ENCODE assay signal across 8 cellular contexts in genomic region chrX:154436597-154437397, GRCh38. TPM values are rescaled to one million over a fixed set of nuclear protein-coding genes. Genes with fewer than 3 reads are reported as not detected.
DNase-seq lines count a peak whose midpoint lies in the region; ATAC-seq, FAIRE-seq and TF ChIP-seq lines count a peak whose summit lies in the region.

Gene GDI1 (plus strand): TSS chrX:154437154. CDS start chrX:154437255, 101 bp downstream.

- ATAC-seq in DND-41 (ENCODE audit: insufficient read depth, low read depth): peak; percentile 72
- ATAC-seq in HG02759 (IDR thresholded peaks at IDR 0.05; ENCODE audit: unreplicated experiment): peak; percentile 64
- no peak for ATAC-seq in GM19397 (IDR thresholded peaks at IDR 0.05; ENCODE audit: unreplicated experiment)

- intact Hi-C loops in vagina (cut with DNase I): no loop called here

- H4K91ac ChIP-seq in neuronal stem cell (ENCODE audit: low read depth, low read length, poor library complexity): no peak within 1 kb of the TSS

- H3K9me3 ChIP-seq in DND-41 (ENCODE audit: insufficient read depth, low read length, severe bottlenecking) (no peaks in the 10 kb centered on the region), neuronal stem cell (replicated peaks in 1 of 2; ENCODE audit: control insufficient read depth in 2 of 2, insufficient read depth in 1 of 2, low read depth in 1 of 2, low read length in 2 of 2) (no peaks in the 10 kb centered on the region), vagina (no peaks in the 10 kb centered on the region)

- no peak within 1 kb of the TSS for H3K4ac ChIP-seq in neuronal stem cell (ENCODE audit: low read length)

- DNase-seq in DND-41 (peak; percentile 60), frontal cortex (ENCODE audit: low spot score in 2 of 2) (peak; percentile 78 to 85), neuronal stem cell (ENCODE audit: low spot score) (no peak), vagina (ENCODE audit: extremely low spot score in 2 of 2) (no peak)
- peak; percentile 29 for DNase-seq in activated gamma-delta T cell treated with anti-CD3 and anti-CD28 coated beads, Interleukin-2, amount 50 U/mL, for 16 hours (ENCODE audit: low read depth)

- peaks cover 31% of the 10 kb centered on the region for H3K79me2 ChIP-seq in DND-41 (ENCODE audit: insufficient read depth, low read length)

- peak within 1 kb of the TSS; percentile 75 for H2AK5ac ChIP-seq in neuronal stem cell (ENCODE audit: low read depth, low read length)

- peak within 1 kb of the TSS; percentile 74 for H3K27ac ChIP-seq in DND-41 (ENCODE audit: low read length)
- peak within 1 kb of the TSS; percentile 59 for H3K27ac ChIP-seq in neuronal stem cell (replicated peaks; ENCODE audit: low read length)
- H3K27ac ChIP-seq in vagina: peak within 1 kb of the TSS; percentile 91

- H3K9ac ChIP-seq in DND-41 (ENCODE audit: low read depth, low read length): peak within 1 kb of the TSS; percentile 67
- H3K9ac ChIP-seq in neuronal stem cell (ENCODE audit: low read depth, low read length, poor library complexity): peak within 1 kb of the TSS; percentile 94

- peak within 1 kb of the TSS; percentile 68 for H2AFZ ChIP-seq in DND-41 (ENCODE audit: low read depth, low read length)
- peak within 1 kb of the TSS; percentile 80 for H2AFZ ChIP-seq in neuronal stem cell (ENCODE audit: low read length)

- peak within 1 kb of the TSS; percentile 81 for H2BK120ac ChIP-seq in neuronal stem cell (ENCODE audit: low read depth, low read length)

- H3K27me3 ChIP-seq in DND-41 (ENCODE audit: insufficient read depth, low read length, poor library complexity) (no peaks in the 10 kb centered on the region), neuronal stem cell (ENCODE audit: control insufficient read depth in 3 of 3, insufficient read depth in 3 of 3, low read depth in 1 of 3, low read length in 3 of 3) (no peaks in the 10 kb centered on the region), vagina (no peaks in the 10 kb centered on the region)

- peak within 1 kb of the TSS; percentile 94 for H3K18ac ChIP-seq in neuronal stem cell (ENCODE audit: low read length)

- no peak for TF ChIP-seq CTCF in DND-41 (IDR thresholded peaks at IDR 0.05; ENCODE audit: borderline replicate concordance, extremely low read depth, low read length, poor library complexity, severe bottlenecking)
- TF ChIP-seq CTCF in vagina (IDR thresholded peaks at IDR 0.05): no peak

- H3K14ac ChIP-seq in neuronal stem cell (ENCODE audit: low read length): peak within 1 kb of the TSS; percentile 21

- no peak for FAIRE-seq in frontal cortex (lab: Jason Lieb, UNC)

- H3K23ac ChIP-seq in neuronal stem cell (ENCODE audit: low read depth, low read length, poor library complexity): peak within 1 kb of the TSS; percentile 91

- peak within 1 kb of the TSS; percentile 91 for H3K4me2 ChIP-seq in DND-41 (ENCODE audit: insufficient read depth, low read length)
- peak within 1 kb of the TSS; percentile 60 for H3K4me2 ChIP-seq in neuronal stem cell (ENCODE audit: insufficient read depth, low read length, poor library complexity, severe bottlenecking)

- no peak within 1 kb of the TSS for H4K8ac ChIP-seq in neuronal stem cell (ENCODE audit: low read depth, low read length)

- H2BK5ac ChIP-seq in neuronal stem cell (ENCODE audit: low read length): peak within 1 kb of the TSS; percentile 53

- peaks cover 75% of the 10 kb centered on the region for H3K36me3 ChIP-seq in DND-41 (ENCODE audit: insufficient read depth, low read length)
- peaks cover 26 to 83% of the 10 kb centered on the region in 2 donors for H3K36me3 ChIP-seq in neuronal stem cell (replicated peaks in 1 of 2; ENCODE audit: control insufficient read depth in 2 of 2, insufficient read depth in 2 of 2, low read length in 2 of 2)
- peaks cover 0 to 11% of the 10 kb centered on the region in 2 donors for H3K36me3 ChIP-seq in vagina

- H4K20me1 ChIP-seq in DND-41 (ENCODE audit: insufficient read depth, low read length): peaks cover 28% of the 10 kb centered on the region

- H2BK12ac ChIP-seq in neuronal stem cell (ENCODE audit: low read length): no peak within 1 kb of the TSS

- H3K4me3 ChIP-seq in DND-41 (ENCODE audit: low read depth in 1 of 2, low read length in 2 of 2) (peak within 1 kb of the TSS; percentile 33 to 73; a peak in 3 of 4 replicates), neuronal stem cell (ENCODE audit: low read length in 2 of 2) (peak within 1 kb of the TSS; percentile 91 to 98), vagina (peak within 1 kb of the TSS; percentile 58 to 74)

- peaks cover 12% of the 10 kb centered on the region for H3K79me1 ChIP-seq in neuronal stem cell (ENCODE audit: low read depth, low read length)

- H2BK15ac ChIP-seq in neuronal stem cell (ENCODE audit: low read length): no peak within 1 kb of the TSS

- peak in 1 of 2 donors; percentile 57 for TF ChIP-seq POLR2A in vagina (IDR thresholded peaks at IDR 0.05)

- H3K4me1 ChIP-seq in DND-41 (ENCODE audit: insufficient read depth, low read length) (peaks cover 27% of the 10 kb centered on the region), neuronal stem cell (ENCODE audit: control insufficient read depth in 2 of 2, insufficient read depth in 1 of 2, low read depth in 1 of 2, low read length in 2 of 2) (peaks cover 7% of the 10 kb centered on the region in 2 donors), vagina (peaks cover 16% of the 10 kb centered on the region)

- WGBS in neuronal stem cell (ENCODE audit: extremely low coverage in 2 of 2, insufficient read length in 2 of 2, insufficient replicate concordance in 1 of 2), 2 donors: no CpG with 5 or more reads among the region's 118 CpGs

TF ChIP-seq in PFSK-1, 5 proteins besides CTCF, POLR2A, EP300 and RAD21:
- TF ChIP-seq TAF1 (IDR thresholded peaks at IDR 0.05; ENCODE audit: borderline replicate concordance, insufficient read depth, low read length) (peak; percentile 61; the same call in 1 of the 2 replicates), SIN3A (IDR thresholded peaks at IDR 0.05; ENCODE audit: borderline replicate concordance, insufficient read depth, low read length) (no peak), POLR2AphosphoS5 (IDR thresholded peaks at IDR 0.05; ENCODE audit: low read depth, low read length) (peak; percentile 1; the same call in 1 of the 2 replicates)

RNA-seq across cellular contexts. Expression of gene GDI1, which starts in this region (rescaled TPM):
- 266 TPM for polyA plus RNA-seq in PFSK-1 (2012; ENCODE audit: insufficient read length, low read depth)
- 240 TPM for total RNA-seq in frontal cortex
- polyA plus RNA-seq in neuronal stem cell (2013, experiment 1 of 2): 171 TPM
- polyA plus RNA-seq in neuronal stem cell (2013, experiment 2 of 2): 166 TPM
- 116 TPM for total RNA-seq in vagina

Comparison
In these comparisons a context has a peak if more than half of its experiments do, and no peak if none do; other contexts are left out.
1. DNase-seq: peak in DND-41 (single experiment), activated gamma-delta T cell treated with anti-CD3 and anti-CD28 coated beads, Interleukin-2, amount 50 U/mL, for 16 hours (single experiment) and frontal cortex (2 of 2); none in neuronal stem cell (single experiment) and vagina (0 of 2).
2. Peak in every context shown above with its lines, with median percentiles within 50 percentile points of each other: H3K27ac ChIP-seq and H3K4me3 ChIP-seq.